17 cellular contexts compared by ENCODE assay signal in the genomic region with DNA sequence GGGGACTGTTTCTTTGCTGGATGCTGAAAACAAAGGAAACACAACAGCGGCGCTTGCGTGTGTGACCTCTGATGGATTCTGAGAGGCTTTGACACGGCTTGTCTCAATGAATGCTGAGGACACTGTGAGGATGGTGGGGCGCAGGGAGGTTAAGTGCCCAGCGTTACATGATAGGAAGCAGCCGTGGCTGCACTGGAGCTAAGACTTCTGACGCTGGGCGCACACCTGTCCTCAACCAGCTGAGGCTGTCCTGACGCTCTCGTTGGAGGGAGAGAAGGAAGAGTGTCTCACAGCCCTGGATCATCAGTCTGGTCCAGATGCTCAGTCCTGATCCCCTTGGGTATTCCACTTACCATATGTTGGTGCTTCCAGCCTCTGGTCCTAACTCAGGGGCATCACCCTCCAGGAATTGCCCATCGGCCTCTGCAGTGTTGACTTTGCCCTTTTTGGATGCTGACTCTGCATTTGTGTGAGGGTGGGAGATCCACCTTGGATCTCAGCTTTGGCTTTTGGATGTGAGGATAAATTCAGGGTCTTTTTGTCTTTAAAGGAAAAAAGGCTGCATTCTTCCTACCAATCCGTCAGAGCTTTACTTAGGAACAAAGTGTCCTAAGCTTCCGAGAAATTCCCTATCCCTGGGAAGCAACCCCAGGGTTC.
DNase-seq lines count a peak whose midpoint lies in the region; ATAC-seq and TF ChIP-seq lines count a peak whose summit lies in the region.
"Had no signal": no experiment of that assay in that cellular context is flagged by ENCODE, and none has a peak within 500 bp of the region (broad histone marks: within the 10 kb centered on the region; RNA-seq: fewer than 3 reads in every experiment).

No MANE protein-coding gene starts in this region.

- no peaks in the 10 kb centered on the region for H3K9me3 ChIP-seq in esophagus muscularis mucosa
- H3K9me3 ChIP-seq: left lung had no signal

- peaks cover 0 to 24% (median 18%) of the 10 kb centered on the region in 4 donors for H3K4me1 ChIP-seq in esophagus muscularis mucosa
- H3K4me1 ChIP-seq: left lung had no signal

- TF ChIP-seq POLR2A in esophagus muscularis mucosa (IDR thresholded peaks at IDR 0.05; ENCODE audit: low read depth), result no peak

- H3K27ac ChIP-seq in esophagus muscularis mucosa (replicated peaks in 1 of 4), result peak overlapping the region; percentile 22 to 57 (median 38)
- H3K27ac ChIP-seq: GM23248, HL-60, KMS-11, left lung had no signal

- 53% methylated on average over 14 of the region's 14 CpGs for WGBS in esophagus muscularis mucosa

- DNase-seq in LHCN-M2 (ENCODE audit: low read depth) (peak; percentile 5), NCI-H69 (lab: John Stamatoyannopoulos, UW) (peak; percentile 38), esophagus muscularis mucosa (ENCODE audit: extremely low spot score) (no peak), posterior vena cava (ENCODE audit: low spot score) (peak; percentile 37), NCI-H2196 (lab: John Stamatoyannopoulos, UW; ENCODE audit: unreplicated experiment) (no peak), NCI-H526 (lab: John Stamatoyannopoulos, UW) (no peak), GM03348 (ENCODE audit: low spot score) (no peak)
- DNase-seq: activated CD4-positive, alpha-beta T cell treated with anti-CD3 and anti-CD28 coated beads, Interleukin-2, amount 50 U/mL, for 48 hours; activated naive CD8-positive, alpha-beta T cell treated with anti-CD3 and anti-CD28 coated beads, Interleukin-2, amount 50 U/mL, for 24 hours; activated T-cell treated with anti-CD3 and anti-CD28 coated beads, Interleukin-2, amount 50 U/mL, for 4 hours; left lung; NCI-H1105; SW 1271 had no signal

- no peaks in the 10 kb centered on the region for H3K27me3 ChIP-seq in esophagus muscularis mucosa

- intact Hi-C loops in esophagus muscularis mucosa (cut with DNase I) (no loop called here), posterior vena cava (cut with DNase I) (no loop called here)

- TF ChIP-seq CTCF in esophagus muscularis mucosa (IDR thresholded peaks at IDR 0.05), result no peak

- no peak for TF ChIP-seq EP300 in esophagus muscularis mucosa (IDR thresholded peaks at IDR 0.05)

- peak overlapping the region in 2 of 4 donors; percentile 9 to 16 for H3K4me3 ChIP-seq in esophagus muscularis mucosa
- H3K4me3 ChIP-seq: GM23248, left lung had no signal

- H3K36me3 ChIP-seq in esophagus muscularis mucosa, result no peaks in the 10 kb centered on the region
- H3K36me3 ChIP-seq: left lung had no signal

- ATAC-seq in GM21723 (IDR thresholded peaks at IDR 0.05; ENCODE audit: unreplicated experiment), result no peak
- ATAC-seq: activated naive CD8-positive, alpha-beta T cell treated with anti-CD3 and anti-CD28 coated beads, Interleukin-2, amount 50 U/mL, for 24 hours; activated T-cell treated with anti-CD3 and anti-CD28 coated beads, Interleukin-2, amount 50 U/mL, for 4 hours; left lung had no signal

Comparison
In these comparisons a context has a peak if more than half of its experiments do, and no peak if none do; other contexts are left out.
1. DNase-seq: peak in LHCN-M2 (single experiment), NCI-H69 (single experiment) and posterior vena cava (single experiment); none in esophagus muscularis mucosa (single experiment), NCI-H2196 (single experiment), NCI-H526 (0 of 2) and GM03348 (single experiment).